Comparison of ENCODE assay signal across 9 cellular contexts in genomic region chr3:112499328-112499727, GRCh38. TPM values are rescaled to one million over a fixed set of nuclear protein-coding genes. Genes with fewer than 3 reads are reported as not detected.
DNase-seq lines count a peak whose midpoint lies in the region; ATAC-seq lines count a peak whose summit lies in the region.
"Had no signal": no experiment of that assay in that cellular context is flagged by ENCODE, and none has a peak within 500 bp of the region (broad histone marks: within the 10 kb centered on the region; RNA-seq: fewer than 3 reads in every experiment).

Gene BTLA (minus strand): TSS chr3:112499472. CDS start chr3:112499358, 114 bp downstream.

- POLR2A ChIA-PET in T-cell (lab: Charles Lee) = interaction anchor here (0.6 to 0.8 kb wide), 5 partner anchors 15 to 1018 kb away, joined by 3 to 8 read pairs (median 4); partner anchors contain the start of gene CD200 (in 1 of the 2)

- H3K27ac Mint-ChIP-seq in activated naive CD4-positive, alpha-beta T cell treated with anti-CD3 and anti-CD28 coated beads, Interleukin-2, amount 10 ng/mL, durations not matched to agents 7 days and 5 days = peak within 1 kb of the TSS; percentile 94
- H3K27ac Mint-ChIP-seq in T-cell = peak within 1 kb of the TSS; percentile 94 to 98

- H3K4me1 Mint-ChIP-seq in activated naive CD4-positive, alpha-beta T cell treated with anti-CD3 and anti-CD28 coated beads, Interleukin-2, amount 10 ng/mL, durations not matched to agents 7 days and 5 days = peaks cover 43% of the 10 kb centered on the region
- peaks cover 53 to 60% (median 54%) of the 10 kb centered on the region in 3 donors for H3K4me1 Mint-ChIP-seq in T-cell

- CTCF ChIA-PET in activated naive CD4-positive, alpha-beta T cell treated with anti-CD3 and anti-CD28 coated beads, Interleukin-2, amount 10 ng/mL, durations not matched to agents 7 days and 5 days (lab: Charles Lee) = interaction anchor here (0.7 to 3.9 kb wide), 8 partner anchors 10 to 407 kb away, joined by 3 to 18 read pairs (median 6); partner anchors contain the start of genes CD200 and SLC9C1
- CTCF ChIA-PET in T-cell (lab: Charles Lee) = interaction anchor here in 1 of 2 donors (0.7 to 1.7 kb wide), 5 partner anchors 19 to 419 kb away, joined by 3 to 6 read pairs (median 4); no protein-coding TSS in a partner anchor

- ATAC-seq in HG02870 (IDR thresholded peaks at IDR 0.05; ENCODE audit: unreplicated experiment) = peak; percentile 54
- ATAC-seq in T-cell (replicated peaks in 1 of 4) = peak; percentile 70 to 84 (median 81)
- peak; percentile 66 for ATAC-seq in stimulated activated naive CD8-positive, alpha-beta T cell treated with anti-CD3 and anti-CD28 coated beads, Interleukin-15, Interleukin-2, amounts not matched to agents 100 U/mL and 50 U/mL, for 24 hours

- H3K9me3 Mint-ChIP-seq in activated naive CD4-positive, alpha-beta T cell treated with anti-CD3 and anti-CD28 coated beads, Interleukin-2, amount 10 ng/mL, durations not matched to agents 7 days and 5 days = peaks cover 3% of the 10 kb centered on the region
- H3K9me3 Mint-ChIP-seq in T-cell = no peaks in the 10 kb centered on the region

- H3K27me3 Mint-ChIP-seq in activated naive CD4-positive, alpha-beta T cell treated with anti-CD3 and anti-CD28 coated beads, Interleukin-2, amount 10 ng/mL, durations not matched to agents 7 days and 5 days = no peaks in the 10 kb centered on the region
- H3K27me3 Mint-ChIP-seq in T-cell = no peaks in the 10 kb centered on the region

- peak within 1 kb of the TSS; percentile 100 for H3K4me3 Mint-ChIP-seq in activated naive CD4-positive, alpha-beta T cell treated with anti-CD3 and anti-CD28 coated beads, Interleukin-2, amount 10 ng/mL, durations not matched to agents 7 days and 5 days
- H3K4me3 Mint-ChIP-seq in T-cell = peak within 1 kb of the TSS; percentile 92 to 98 (median 95)

- DNase-seq in activated naive CD4-positive, alpha-beta T cell treated with anti-CD3 and anti-CD28 coated beads, Interleukin-2, amount 10 ng/mL, durations not matched to agents 7 days and 5 days = peak; percentile 60
- no peak for DNase-seq in activated naive CD4-positive, alpha-beta T cell (lab: John Stamatoyannopoulos, UW)
- DNase-seq in T-cell (peak in 18 of 34 experiments; percentile 4 to 39 (median 15)), cortex of kidney (lab: John Stamatoyannopoulos, UW) (no peak), medulla oblongata (ENCODE audit: extremely low spot score) (no peak), anterior cingulate cortex (lab: John Stamatoyannopoulos, UW) (no peak)
- DNase-seq in stimulated activated naive CD8-positive, alpha-beta T cell treated with anti-CD3 and anti-CD28 coated beads, Interleukin-15, Interleukin-2, amounts not matched to agents 100 U/mL and 50 U/mL, for 24 hours = no peak
- DNase-seq: NCI-H1105 had no signal

- peaks cover 38% of the 10 kb centered on the region for H3K36me3 Mint-ChIP-seq in activated naive CD4-positive, alpha-beta T cell treated with anti-CD3 and anti-CD28 coated beads, Interleukin-2, amount 10 ng/mL, durations not matched to agents 7 days and 5 days
- peaks cover 3% of the 10 kb centered on the region for H3K36me3 Mint-ChIP-seq in T-cell

RNA-seq across cellular contexts. Expression of gene BTLA, which starts in this region (rescaled TPM):
- total RNA-seq in T-cell = 10 to 100 TPM; 11.5 to 16.9 (median 15.2) TPM

Comparison
In these comparisons a context has a peak if more than half of its experiments do, and no peak if none do; other contexts are left out.
1. DNase-seq: peak in activated naive CD4-positive, alpha-beta T cell treated with anti-CD3 and anti-CD28 coated beads, Interleukin-2, amount 10 ng/mL, durations not matched to agents 7 days and 5 days (single experiment) and T-cell (18 of 34); none in activated naive CD4-positive, alpha-beta T cell (0 of 4), stimulated activated naive CD8-positive, alpha-beta T cell treated with anti-CD3 and anti-CD28 coated beads, Interleukin-15, Interleukin-2, amounts not matched to agents 100 U/mL and 50 U/mL, for 24 hours (single experiment), cortex of kidney (single experiment), medulla oblongata (single experiment) and anterior cingulate cortex (0 of 58).
2. Peak in every context shown above with its lines, with median percentiles within 50 percentile points of each other: ATAC-seq.